In genomic region chr1:110675060-110675791, GRCh38 we compare ENCODE assay signal across 9 cellular contexts. TPM values are rescaled to one million over a fixed set of nuclear protein-coding genes. Genes with fewer than 3 reads are reported as not detected.
DNase-seq lines count a peak whose midpoint lies in the region; TF ChIP-seq lines count a peak whose summit lies in the region.
"Had no signal": no experiment of that assay in that cellular context is flagged by ENCODE, and none has a peak within 500 bp of the region (broad histone marks: within the 10 kb centered on the region; RNA-seq: fewer than 3 reads in every experiment).

No MANE protein-coding gene starts in this region.

- peak in 1 of 2 donors; percentile 50 for DNase-seq in breast epithelium (ENCODE audit: low spot score in 2 of 2)
- DNase-seq in MCF 10A (ENCODE audit: unreplicated experiment), result no peak
- no peak for DNase-seq in choroid plexus epithelial cell (ENCODE audit: low read depth)
- no peak for DNase-seq in NCI-H1092 treated with DMSO at 0.1 percent for 48 hours (lab: John Stamatoyannopoulos, UW)
- no peak for DNase-seq in GM10266 (ENCODE audit: extremely low spot score)
- no peak for DNase-seq in stimulated activated CD4-positive, alpha-beta T cell treated with anti-CD3 and anti-CD28 coated beads, Interleukin-2, amount 100 ng/mL, for 48 hours

- no peaks in the 10 kb centered on the region for H3K4me1 Mint-ChIP-seq in MCF 10A (ENCODE audit: insufficient read depth, unreplicated experiment)

- 7% methylated on average over 57 of the region's 57 CpGs for WGBS in urinary bladder

- H3K27ac ChIP-seq in breast epithelium (peak overlapping the region; percentile 13 to 59), urinary bladder (ENCODE audit: low read depth) (no peak overlapping the region)

- BruUV-seq in MCF 10A (replicated peaks; lab: Mats Ljungman, UMichigan), result no TSS peak

- H3K4me3 ChIP-seq in breast epithelium (peak overlapping the region; percentile 50 to 69 (median 58)), choroid plexus epithelial cell (ENCODE audit: low read depth, low read length) (peak overlapping the region; percentile 36), mononuclear cell (ENCODE audit: low read length) (peak overlapping the region; percentile 49), urinary bladder (ENCODE audit: low read depth, low read length) (peak overlapping the region; percentile 46)

- H3K27me3 Mint-ChIP-seq in MCF 10A (ENCODE audit: insufficient read depth, unreplicated experiment), result peaks cover 17% of the 10 kb centered on the region

- no peaks in the 10 kb centered on the region for H3K4me1 ChIP-seq in breast epithelium
- peaks cover 42% of the 10 kb centered on the region for H3K4me1 ChIP-seq in mononuclear cell (ENCODE audit: insufficient read depth, low read length)
- H3K4me1 ChIP-seq in urinary bladder (ENCODE audit: insufficient read depth), result no peaks in the 10 kb centered on the region

- no peak for TF ChIP-seq CTCF in breast epithelium (IDR thresholded peaks at IDR 0.05)
- TF ChIP-seq CTCF in MCF 10A (IDR thresholded peaks at IDR 0.05; ENCODE audit: unreplicated experiment), result no peak
- TF ChIP-seq CTCF in choroid plexus epithelial cell (conservative IDR thresholded peaks at IDR 0.05; ENCODE audit: low read depth, low read length), result no peak
- TF ChIP-seq CTCF in GM10266 (IDR thresholded peaks at IDR 0.05; ENCODE audit: control insufficient read depth, insufficient read depth, low read depth, missing control alignments), result no peak

- no peak overlapping the region for H3K4me3 Mint-ChIP-seq in MCF 10A (ENCODE audit: unreplicated experiment)

- CTCF ChIA-PET in MCF 10A (lab: Yijun Ruan, JAX), result no interaction called here

- H3K27ac Mint-ChIP-seq in MCF 10A (ENCODE audit: low read depth, unreplicated experiment), result no peak overlapping the region

- no peak for TF ChIP-seq POLR2A in breast epithelium (IDR thresholded peaks at IDR 0.05)

- H3K36me3 ChIP-seq in breast epithelium (no peaks in the 10 kb centered on the region), urinary bladder (ENCODE audit: insufficient read depth) (no peaks in the 10 kb centered on the region)

- H3K9me3 ChIP-seq in breast epithelium (no peaks in the 10 kb centered on the region), mononuclear cell (ENCODE audit: low read depth, low read length) (no peaks in the 10 kb centered on the region)

- POLR2A ChIA-PET in MCF 10A (lab: Yijun Ruan, JAX), result no interaction called here

- H3K27me3 ChIP-seq in breast epithelium (peaks cover 6 to 51% of the 10 kb centered on the region in 2 donors), mononuclear cell (ENCODE audit: insufficient read depth, low read length) (no peaks in the 10 kb centered on the region)

- intact Hi-C loops in breast epithelium (cut with DNase I; ENCODE audit: low total_unique reads) (loop anchor here (5.0 kb wide), 1 partner anchor 633 kb away; no protein-coding TSS in a partner anchor), MCF 10A (cut with micrococcal nuclease) (no loop called here)

- H3K36me3 Mint-ChIP-seq in MCF 10A (ENCODE audit: insufficient read depth, unreplicated experiment), result no peaks in the 10 kb centered on the region

- H3K9me3 Mint-ChIP-seq in MCF 10A (ENCODE audit: unreplicated experiment), result peaks cover 7% of the 10 kb centered on the region

RNA-seq across cellular contexts. Expression of gene KCNA3, which starts 0.5 kb away (rescaled TPM):
- total RNA-seq in breast epithelium (1 to 10 TPM in 2 of 3 donors, under 1 TPM in 1; 0.96 to 3.9 (median 2.2) TPM), MCF 10A (2022) (not detected in 2 replicates), mononuclear cell (143 TPM), urinary bladder (3.1 TPM)
- 0.37 TPM for polyA plus RNA-seq in urinary bladder
- total RNA-seq: pulmonary artery endothelial cell had no signal

Comparison
In these comparisons a context has a peak if more than half of its experiments do, and no peak if none do; other contexts are left out.
1. RNA of gene KCNA3, which starts 0.5 kb away (total RNA-seq): 143 TPM in mononuclear cell (single experiment); 3.1 TPM in urinary bladder (single experiment), 0.96 to 3.9 TPM in breast epithelium and not detected in MCF 10A; every median in the first group is over 10 times any median in the second.
2. Peak in every context shown above with its lines, with median percentiles within 50 percentile points of each other: H3K4me3 ChIP-seq.